ENCODE assay signal across 19 cellular contexts in genomic region chr2:68556384-68556783, GRCh38.
"Had no signal": no experiment of that assay in that cellular context is flagged by ENCODE, and none has a peak within 500 bp of the region (broad histone marks: within the 10 kb centered on the region; RNA-seq: fewer than 3 reads in every experiment).

No MANE protein-coding gene starts in this region.

- H3K36me3 Mint-ChIP-seq: stimulated activated memory B cell treated with anti-CD40 and anti-IgM and Interleukin-4, amounts not matched to agents 10 μg/mL and 1 μg/mL and 100 μg/mL, for 72 hours; type B pancreatic cell had no signal

- H3K27me3 ChIP-seq: ascending aorta, ovary, sigmoid colon, spleen, testis had no signal

- H3K36me3 ChIP-seq: ascending aorta, ovary, sigmoid colon, spleen had no signal

- H3K9me3 Mint-ChIP-seq: naive thymus-derived CD8-positive, alpha-beta T cell; stimulated activated memory B cell treated with anti-CD40 and anti-IgM and Interleukin-4, amounts not matched to agents 10 μg/mL and 1 μg/mL and 100 μg/mL, for 72 hours; type B pancreatic cell had no signal

- H3K4me1 Mint-ChIP-seq: naive thymus-derived CD8-positive, alpha-beta T cell; stimulated activated memory B cell treated with anti-CD40 and anti-IgM and Interleukin-4, amounts not matched to agents 10 μg/mL and 1 μg/mL and 100 μg/mL, for 72 hours had no signal

- H3K4me3 ChIP-seq: ascending aorta, ovary, sigmoid colon, spleen, testis had no signal

- H3K9me3 ChIP-seq: ascending aorta, ovary, sigmoid colon, spleen, testis had no signal

- DNase-seq: activated CD4-positive, alpha-beta T cell treated with anti-CD3 and anti-CD28 coated beads, Interleukin-2, amount 50 U/mL, for 1 hour; activated CD4-positive, CD25-positive, alpha-beta regulatory T cell treated with anti-CD3 and anti-CD28 coated beads, Interleukin-2, amount 50 U/mL, for 72 hours; activated CD8-positive, alpha-beta memory T cell treated with anti-CD3 and anti-CD28 coated beads, Interleukin-2, amount 50 U/mL, for 48 hours; activated effector memory CD4-positive, alpha-beta T cell treated with anti-CD3 and anti-CD28 coated beads, Interleukin-2, amount 50 U/mL, for 16 hours; activated naive CD4-positive, alpha-beta T cell treated with anti-CD3 and anti-CD28 coated beads, Interleukin-2, amount 50 U/mL, for 16 hours; activated T-cell treated with anti-CD3 and anti-CD28 coated beads, Interleukin-2, amount 50 U/mL, for 48 hours; effector CD8-positive, alpha-beta T cell; left cardiac atrium; naive thymus-derived CD8-positive, alpha-beta T cell; ovary; sigmoid colon; spleen; stimulated activated CD4-positive, alpha-beta T cell treated with anti-CD3 and anti-CD28 coated beads, Interleukin-4, amount 100 ng/mL, for 4 hours; T-helper 2 cell; testis had no signal

- H3K27me3 Mint-ChIP-seq: naive thymus-derived CD8-positive, alpha-beta T cell; stimulated activated memory B cell treated with anti-CD40 and anti-IgM and Interleukin-4, amounts not matched to agents 10 μg/mL and 1 μg/mL and 100 μg/mL, for 72 hours; type B pancreatic cell had no signal

- H3K4me1 ChIP-seq: ascending aorta, sigmoid colon, spleen, testis had no signal

- ATAC-seq: left cardiac atrium; naive thymus-derived CD8-positive, alpha-beta T cell; stimulated activated memory B cell treated with anti-CD40 and anti-IgM and Interleukin-4, amounts not matched to agents 10 μg/mL and 1 μg/mL and 100 μg/mL, for 72 hours had no signal

- H3K27ac ChIP-seq: ascending aorta, ovary, sigmoid colon, spleen, testis, VCaP had no signal

- H3K27ac Mint-ChIP-seq: naive thymus-derived CD8-positive, alpha-beta T cell; stimulated activated memory B cell treated with anti-CD40 and anti-IgM and Interleukin-4, amounts not matched to agents 10 μg/mL and 1 μg/mL and 100 μg/mL, for 72 hours; type B pancreatic cell had no signal

- H3K4me3 Mint-ChIP-seq: naive thymus-derived CD8-positive, alpha-beta T cell; stimulated activated memory B cell treated with anti-CD40 and anti-IgM and Interleukin-4, amounts not matched to agents 10 μg/mL and 1 μg/mL and 100 μg/mL, for 72 hours; type B pancreatic cell had no signal
